ENCODE assay signal across 1 cellular context in genomic region chr19:18542936-18543813, GRCh38.
A peak's percentile ranks its signal among the peaks of the same experiment; 100 is the strongest.
TF ChIP-seq lines count a peak whose summit lies in the region.

TSS of gene FKBP8 (minus strand) at chr19:18543573. CDS start at chr19:18541970, 1,603 bp downstream.

TF ChIP-seq in K562, 482 proteins besides CTCF, POLR2A, EP300 and RAD21 (continued from another document):
- peak; percentile 91 for TF ChIP-seq PBX2 (CRISPR knock-in tag; IDR thresholded peaks at IDR 0.05; ENCODE audit: low read depth)
- no peak for TF ChIP-seq PBX2 (tag; conservative IDR thresholded peaks at IDR 0.05; ENCODE audit: low read depth)
- no peak for TF ChIP-seq SRSF3 (IDR thresholded peaks at IDR 0.05; ENCODE audit: insufficient read depth, low read length)
- no peak for TF ChIP-seq GTF2E2 (tag; IDR thresholded peaks at IDR 0.05)
- TF ChIP-seq VEZF1 (CRISPR knock-in tag; IDR thresholded peaks at IDR 0.05): peak; percentile 90
- peak; percentile 81 for TF ChIP-seq CHD2 (IDR thresholded peaks at IDR 0.05; ENCODE audit: low read depth, low read length)
- TF ChIP-seq ASH1L (IDR thresholded peaks at IDR 0.05; ENCODE audit: borderline replicate concordance, low read depth, partially characterized antibody): peak; percentile 69
- peak; percentile 36 for TF ChIP-seq TAF1 (IDR thresholded peaks at IDR 0.05; ENCODE audit: control insufficient read depth, extremely low read depth, insufficient read depth, low read length, severe bottlenecking)
- TF ChIP-seq RBM25 (IDR thresholded peaks at IDR 0.05; ENCODE audit: low read depth, low read length, severe bottlenecking): peak; percentile 99
- TF ChIP-seq SMAD4 (CRISPR knock-in tag; conservative IDR thresholded peaks at IDR 0.05): no peak
- TF ChIP-seq TEAD2 (tag; IDR thresholded peaks at IDR 0.05): no peak
- 0 out of 2 replicates have a peak, but pooled peaks have one; percentile 16 for TF ChIP-seq SP1 (CRISPR knock-in tag; IDR thresholded peaks at IDR 0.05)
- peak; percentile 98 for TF ChIP-seq PKNOX1 (IDR thresholded peaks at IDR 0.05)
- TF ChIP-seq RBBP5 (IDR thresholded peaks at IDR 0.05; ENCODE audit: borderline replicate concordance, insufficient read depth, low read length, poor library complexity, severe bottlenecking): peak; percentile 6
- no peak for TF ChIP-seq SPI1 (IDR thresholded peaks at IDR 0.05; ENCODE audit: borderline replicate concordance, low read depth, low read length)
- peak; percentile 93 for TF ChIP-seq NEUROD1 (IDR thresholded peaks at IDR 0.05; ENCODE audit: borderline replicate concordance, low read depth, low read length, partially characterized antibody)
- TF ChIP-seq ZC3H4 (CRISPR knock-in tag; IDR thresholded peaks at IDR 0.05; ENCODE audit: borderline replicate concordance): no peak
- TF ChIP-seq YY1 (IDR thresholded peaks at IDR 0.05; ENCODE audit: borderline replicate concordance in 1 of 3, control insufficient read depth in 1 of 3, extremely low read depth in 1 of 3, insufficient read depth in 3 of 3, insufficient read length in 1 of 3, insufficient replicate concordance in 2 of 3, low read depth in 1 of 3, low read length in 2 of 3): peak in 1 of 3 experiments; percentile 16
- peak; percentile 31; the same call in 1 of the 2 replicates for TF ChIP-seq EGR1 (conservative IDR thresholded peaks at IDR 0.05)
- TF ChIP-seq ZNF263 (CRISPR knock-in tag; IDR thresholded peaks at IDR 0.05; ENCODE audit: borderline replicate concordance): no peak
- TF ChIP-seq, protein P1, sequence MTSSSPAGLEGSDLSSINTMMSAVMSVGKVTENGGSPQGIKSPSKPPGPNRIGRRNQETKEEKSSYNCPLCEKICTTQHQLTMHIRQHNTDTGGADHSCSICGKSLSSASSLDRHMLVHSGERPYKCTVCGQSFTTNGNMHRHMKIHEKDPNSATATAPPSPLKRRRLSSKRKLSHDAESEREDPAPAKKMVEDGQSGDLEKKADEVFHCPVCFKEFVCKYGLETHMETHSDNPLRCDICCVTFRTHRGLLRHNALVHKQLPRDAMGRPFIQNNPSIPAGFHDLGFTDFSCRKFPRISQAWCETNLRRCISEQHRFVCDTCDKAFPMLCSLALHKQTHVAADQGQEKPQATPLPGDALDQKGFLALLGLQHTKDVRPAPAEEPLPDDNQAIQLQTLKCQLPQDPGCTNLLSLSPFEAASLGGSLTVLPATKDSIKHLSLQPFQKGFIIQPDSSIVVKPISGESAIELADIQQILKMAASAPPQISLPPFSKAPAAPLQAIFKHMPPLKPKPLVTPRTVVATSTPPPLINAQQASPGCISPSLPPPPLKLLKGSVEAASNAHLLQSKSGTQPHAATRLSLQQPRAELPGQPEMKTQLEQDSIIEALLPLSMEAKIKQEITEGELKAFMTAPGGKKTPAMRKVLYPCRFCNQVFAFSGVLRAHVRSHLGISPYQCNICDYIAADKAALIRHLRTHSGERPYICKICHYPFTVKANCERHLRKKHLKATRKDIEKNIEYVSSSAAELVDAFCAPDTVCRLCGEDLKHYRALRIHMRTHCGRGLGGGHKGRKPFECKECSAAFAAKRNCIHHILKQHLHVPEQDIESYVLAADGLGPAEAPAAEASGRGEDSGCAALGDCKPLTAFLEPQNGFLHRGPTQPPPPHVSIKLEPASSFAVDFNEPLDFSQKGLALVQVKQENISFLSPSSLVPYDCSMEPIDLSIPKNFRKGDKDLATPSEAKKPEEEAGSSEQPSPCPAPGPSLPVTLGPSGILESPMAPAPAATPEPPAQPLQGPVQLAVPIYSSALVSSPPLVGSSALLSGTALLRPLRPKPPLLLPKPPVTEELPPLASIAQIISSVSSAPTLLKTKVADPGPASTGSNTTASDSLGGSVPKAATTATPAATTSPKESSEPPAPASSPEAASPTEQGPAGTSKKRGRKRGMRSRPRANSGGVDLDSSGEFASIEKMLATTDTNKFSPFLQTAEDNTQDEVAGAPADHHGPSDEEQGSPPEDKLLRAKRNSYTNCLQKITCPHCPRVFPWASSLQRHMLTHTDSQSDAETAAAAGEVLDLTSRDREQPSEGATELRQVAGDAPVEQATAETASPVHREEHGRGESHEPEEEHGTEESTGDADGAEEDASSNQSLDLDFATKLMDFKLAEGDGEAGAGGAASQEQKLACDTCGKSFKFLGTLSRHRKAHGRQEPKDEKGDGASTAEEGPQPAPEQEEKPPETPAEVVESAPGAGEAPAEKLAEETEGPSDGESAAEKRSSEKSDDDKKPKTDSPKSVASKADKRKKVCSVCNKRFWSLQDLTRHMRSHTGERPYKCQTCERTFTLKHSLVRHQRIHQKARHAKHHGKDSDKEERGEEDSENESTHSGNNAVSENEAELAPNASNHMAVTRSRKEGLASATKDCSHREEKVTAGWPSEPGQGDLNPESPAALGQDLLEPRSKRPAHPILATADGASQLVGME (CRISPR knock-in tag; IDR thresholded peaks at IDR 0.05): no peak
- no peak for TF ChIP-seq CHD4 (IDR thresholded peaks at IDR 0.05; ENCODE audit: insufficient read depth, insufficient replicate concordance, low read depth, low read length, poor library complexity, severe bottlenecking)
- TF ChIP-seq, protein P2, sequence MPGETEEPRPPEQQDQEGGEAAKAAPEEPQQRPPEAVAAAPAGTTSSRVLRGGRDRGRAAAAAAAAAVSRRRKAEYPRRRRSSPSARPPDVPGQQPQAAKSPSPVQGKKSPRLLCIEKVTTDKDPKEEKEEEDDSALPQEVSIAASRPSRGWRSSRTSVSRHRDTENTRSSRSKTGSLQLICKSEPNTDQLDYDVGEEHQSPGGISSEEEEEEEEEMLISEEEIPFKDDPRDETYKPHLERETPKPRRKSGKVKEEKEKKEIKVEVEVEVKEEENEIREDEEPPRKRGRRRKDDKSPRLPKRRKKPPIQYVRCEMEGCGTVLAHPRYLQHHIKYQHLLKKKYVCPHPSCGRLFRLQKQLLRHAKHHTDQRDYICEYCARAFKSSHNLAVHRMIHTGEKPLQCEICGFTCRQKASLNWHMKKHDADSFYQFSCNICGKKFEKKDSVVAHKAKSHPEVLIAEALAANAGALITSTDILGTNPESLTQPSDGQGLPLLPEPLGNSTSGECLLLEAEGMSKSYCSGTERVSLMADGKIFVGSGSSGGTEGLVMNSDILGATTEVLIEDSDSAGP (CRISPR knock-in tag; IDR thresholded peaks at IDR 0.05): peak; percentile 91
- TF ChIP-seq, protein P3, sequence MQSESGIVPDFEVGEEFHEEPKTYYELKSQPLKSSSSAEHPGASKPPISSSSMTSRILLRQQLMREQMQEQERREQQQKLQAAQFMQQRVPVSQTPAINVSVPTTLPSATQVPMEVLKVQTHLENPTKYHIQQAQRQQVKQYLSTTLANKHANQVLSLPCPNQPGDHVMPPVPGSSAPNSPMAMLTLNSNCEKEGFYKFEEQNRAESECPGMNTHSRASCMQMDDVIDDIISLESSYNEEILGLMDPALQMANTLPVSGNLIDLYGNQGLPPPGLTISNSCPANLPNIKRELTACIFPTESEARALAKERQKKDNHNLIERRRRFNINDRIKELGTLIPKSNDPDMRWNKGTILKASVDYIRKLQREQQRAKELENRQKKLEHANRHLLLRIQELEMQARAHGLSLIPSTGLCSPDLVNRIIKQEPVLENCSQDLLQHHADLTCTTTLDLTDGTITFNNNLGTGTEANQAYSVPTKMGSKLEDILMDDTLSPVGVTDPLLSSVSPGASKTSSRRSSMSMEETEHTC (IDR thresholded peaks at IDR 0.05): no peak
- no peak for TF ChIP-seq KAT8 (IDR thresholded peaks at IDR 0.05; ENCODE audit: low read depth)
- peak; percentile 67 for TF ChIP-seq POLR2G (IDR thresholded peaks at IDR 0.05; ENCODE audit: low read depth, low read length)
- peak; percentile 87 for TF ChIP-seq NFYB (IDR thresholded peaks at IDR 0.05; ENCODE audit: extremely low read depth, insufficient read length)
- no peak for TF ChIP-seq ZBTB8A (IDR thresholded peaks at IDR 0.05; ENCODE audit: partially characterized antibody)
- TF ChIP-seq PPARD (CRISPR knock-in tag; IDR thresholded peaks at IDR 0.05): no peak
- peak; percentile 63; the same call in 1 of the 2 replicates for TF ChIP-seq GABPA (tag; conservative IDR thresholded peaks at IDR 0.05; ENCODE audit: low read depth)
- TF ChIP-seq PREB (CRISPR knock-in tag; IDR thresholded peaks at IDR 0.05): no peak
- TF ChIP-seq SP2 (IDR thresholded peaks at IDR 0.05; ENCODE audit: extremely low read depth, low read depth, low read length, poor library complexity, severe bottlenecking): peak; percentile 90
- TF ChIP-seq SMARCB1 (IDR thresholded peaks at IDR 0.05; ENCODE audit: insufficient read length, low read depth): no peak
- TF ChIP-seq MBD2 (IDR thresholded peaks at IDR 0.05; ENCODE audit: borderline replicate concordance, low read depth): peak; percentile 91
- peak; percentile 76 for TF ChIP-seq PCBP1 (IDR thresholded peaks at IDR 0.05; ENCODE audit: low read depth, low read length, poor library complexity, severe bottlenecking)
- no peak for TF ChIP-seq JUNB (CRISPR knock-in tag; conservative IDR thresholded peaks at IDR 0.05)
- no peak for TF ChIP-seq ZNF785 (CRISPR knock-in tag; IDR thresholded peaks at IDR 0.05)
- no peak for TF ChIP-seq LEF1 (IDR thresholded peaks at IDR 0.05)
- peak; percentile 21 for TF ChIP-seq TBP (optimal IDR thresholded peaks at IDR 0.05; ENCODE audit: low read depth, low read length)
- TF ChIP-seq RBFOX2 (IDR thresholded peaks at IDR 0.05; ENCODE audit: low read depth, low read length): peak; percentile 66
- no peak for TF ChIP-seq NR1H2 (CRISPR knock-in tag; IDR thresholded peaks at IDR 0.05)
- TF ChIP-seq SNRNP70 (optimal IDR thresholded peaks at IDR 0.05; ENCODE audit: low read depth, low read length): no peak
- TF ChIP-seq ARID1B (IDR thresholded peaks at IDR 0.05): no peak
- TF ChIP-seq PHF8 (IDR thresholded peaks at IDR 0.05; ENCODE audit: borderline replicate concordance, low read length): peak; percentile 50; the same call in 1 of the 2 replicates
- no peak for TF ChIP-seq ZNF764 (CRISPR knock-in tag; IDR thresholded peaks at IDR 0.05; ENCODE audit: low read depth)
- TF ChIP-seq ZBTB7A (IDR thresholded peaks at IDR 0.05; ENCODE audit: borderline replicate concordance, control insufficient read depth, low read depth, low read length): peak; percentile 94
- TF ChIP-seq FOS (IDR thresholded peaks at IDR 0.05; ENCODE audit: extremely low read depth, insufficient read length): peak; percentile 95
- no peak for TF ChIP-seq NUFIP1 (IDR thresholded peaks at IDR 0.05; ENCODE audit: partially characterized antibody)
